29 cellular contexts compared by ENCODE assay signal in the genomic region with DNA sequence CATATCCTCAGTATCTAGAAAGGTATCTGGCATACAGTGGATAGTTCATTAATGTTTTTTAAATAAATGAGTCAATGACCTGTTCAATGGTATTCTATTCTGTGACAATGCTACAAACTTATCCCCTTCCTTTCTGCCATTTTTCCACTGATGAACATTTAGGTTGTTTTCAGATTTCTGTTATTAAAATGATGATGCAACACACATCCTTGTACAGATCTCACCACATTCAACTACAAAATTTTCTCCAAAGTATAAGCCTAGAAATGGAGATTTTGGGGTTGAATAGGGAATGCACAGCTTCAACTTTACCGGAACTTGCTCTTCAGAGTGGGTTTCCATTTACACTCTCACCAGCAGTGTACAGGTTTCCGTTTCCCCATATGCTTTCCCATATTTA.
"Had no signal": no experiment of that assay in that cellular context is flagged by ENCODE, and none has a peak within 500 bp of the region (broad histone marks: within the 10 kb centered on the region; RNA-seq: fewer than 3 reads in every experiment).

No MANE protein-coding gene starts in this region.

- H3K4me3 Mint-ChIP-seq: activated CD8-positive, alpha-beta T cell treated with anti-CD3 and anti-CD28 coated beads for 36 hours; activated naive CD4-positive, alpha-beta T cell treated with anti-CD3 and anti-CD28 coated beads, Interleukin-2, amount 10 ng/mL, durations not matched to agents 7 days and 5 days; activated naive CD8-positive, alpha-beta T cell treated with anti-CD3 and anti-CD28 coated beads, Interleukin-2, amount 10 ng/mL, durations not matched to agents 7 days and 5 days; brain; WTC11 had no signal

- H3K4me3 ChIP-seq: ascending aorta, breast epithelium, cardiac muscle cell, colonic mucosa had no signal

- H3K27me3 Mint-ChIP-seq: activated CD8-positive, alpha-beta T cell treated with anti-CD3 and anti-CD28 coated beads for 36 hours; activated naive CD4-positive, alpha-beta T cell treated with anti-CD3 and anti-CD28 coated beads, Interleukin-2, amount 10 ng/mL, durations not matched to agents 7 days and 5 days; activated naive CD8-positive, alpha-beta T cell treated with anti-CD3 and anti-CD28 coated beads, Interleukin-2, amount 10 ng/mL, durations not matched to agents 7 days and 5 days; brain had no signal

- FAIRE-seq: endometrium, frontal cortex had no signal

- H3K27me3 ChIP-seq: ascending aorta, breast epithelium, cardiac muscle cell, colonic mucosa had no signal

- H3K4me1 Mint-ChIP-seq: activated naive CD4-positive, alpha-beta T cell treated with anti-CD3 and anti-CD28 coated beads, Interleukin-2, amount 10 ng/mL, durations not matched to agents 7 days and 5 days; activated naive CD8-positive, alpha-beta T cell treated with anti-CD3 and anti-CD28 coated beads, Interleukin-2, amount 10 ng/mL, durations not matched to agents 7 days and 5 days; brain; WTC11 had no signal

- H3K27ac Mint-ChIP-seq: activated CD8-positive, alpha-beta T cell treated with anti-CD3 and anti-CD28 coated beads for 36 hours; activated naive CD4-positive, alpha-beta T cell treated with anti-CD3 and anti-CD28 coated beads, Interleukin-2, amount 10 ng/mL, durations not matched to agents 7 days and 5 days; activated naive CD4-positive, alpha-beta T cell treated with anti-CD3 and anti-CD28 coated beads, Interleukin-2, amount 50 U/mL, for 72 hours; activated naive CD8-positive, alpha-beta T cell treated with anti-CD3 and anti-CD28 coated beads, Interleukin-2, amount 10 ng/mL, durations not matched to agents 7 days and 5 days; brain; WTC11 had no signal

- H3K4me1 ChIP-seq: ascending aorta, breast epithelium, colonic mucosa had no signal

- DNase-seq: activated CD4-positive, alpha-beta T cell treated with anti-CD3 and anti-CD28 coated beads for 48 hours; activated CD4-positive, alpha-beta T cell treated with anti-CD3 and anti-CD28 coated beads, Interleukin-2, amount 50 U/mL, for 1 hour; activated CD4-positive, alpha-beta T cell treated with anti-CD3 and anti-CD28 coated beads, Interleukin-2, amount 50 U/mL, for 48 hours; activated CD8-positive, alpha-beta memory T cell treated with anti-CD3 and anti-CD28 coated beads for 24 hours; activated CD8-positive, alpha-beta T cell treated with anti-CD3 and anti-CD28 coated beads for 36 hours; activated gamma-delta T cell; activated naive CD4-positive, alpha-beta T cell; activated naive CD4-positive, alpha-beta T cell treated with anti-CD3 and anti-CD28 coated beads, Interleukin-2, amount 10 ng/mL, durations not matched to agents 7 days and 5 days; activated naive CD8-positive, alpha-beta T cell treated with anti-CD3 and anti-CD28 coated beads, Interleukin-2, amount 10 ng/mL, durations not matched to agents 7 days and 5 days; activated T-cell treated with anti-CD3 and anti-CD28 coated beads, Interleukin-2, amount 50 U/mL, for 48 hours; central memory CD4-positive, alpha-beta T cell; cerebellar nuclear complex; colonic mucosa; effector CD8-positive, alpha-beta T cell; foreskin fibroblast; head of caudate nucleus; hippocampal formation; T-helper 2 cell had no signal

- H3K9me3 ChIP-seq: ascending aorta, breast epithelium, colonic mucosa had no signal

- H3K36me3 Mint-ChIP-seq: activated naive CD4-positive, alpha-beta T cell treated with anti-CD3 and anti-CD28 coated beads, Interleukin-2, amount 10 ng/mL, durations not matched to agents 7 days and 5 days had no signal

- ATAC-seq: activated CD4-positive, CD25-positive, alpha-beta regulatory T cell treated with anti-CD3 and anti-CD28 coated beads, Interleukin-2, amount 50 U/mL, for 24 hours; activated CD8-positive, alpha-beta T cell treated with anti-CD3 and anti-CD28 coated beads for 36 hours; activated naive CD4-positive, alpha-beta T cell treated with anti-CD3 and anti-CD28 coated beads, Interleukin-2, amount 50 U/mL, for 72 hours; esophagus mucosa; WTC11 had no signal

- H3K27ac ChIP-seq: ascending aorta, breast epithelium, cardiac muscle cell, colonic mucosa, VCaP had no signal

- H3K36me3 ChIP-seq: ascending aorta, breast epithelium, cardiac muscle cell, colonic mucosa had no signal
